17 cellular contexts compared by ENCODE assay signal in the genomic region with DNA sequence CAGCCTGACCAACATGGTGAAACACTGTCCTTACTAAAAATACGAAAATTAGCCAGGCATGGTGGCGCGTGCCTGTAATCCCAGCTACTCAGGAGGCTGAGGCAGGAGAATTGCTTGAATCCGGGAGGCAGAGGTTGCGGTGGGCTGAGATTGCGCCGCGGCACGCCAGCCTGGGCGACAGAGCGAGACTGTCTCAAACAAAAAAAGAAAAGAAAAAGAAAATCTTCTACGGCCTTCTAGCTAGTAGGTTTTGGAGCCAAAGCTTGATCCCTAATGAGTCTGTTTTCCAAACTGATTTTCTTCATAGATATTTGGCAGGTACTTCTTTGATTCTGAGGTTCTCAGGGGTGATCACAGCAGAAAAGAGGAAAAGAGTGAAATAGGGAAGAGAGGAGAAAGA.
A peak's percentile ranks its signal among the peaks of the same experiment; 100 is the strongest.
DNase-seq lines count a peak whose midpoint lies in the region; ATAC-seq and TF ChIP-seq lines count a peak whose summit lies in the region.
"Had no signal": no experiment of that assay in that cellular context is flagged by ENCODE, and none has a peak within 500 bp of the region (broad histone marks: within the 10 kb centered on the region; RNA-seq: fewer than 3 reads in every experiment).

No MANE protein-coding gene starts in this region.

- TF ChIP-seq RAD21 in IMR-90 (IDR thresholded peaks at IDR 0.05; ENCODE audit: low read length), result no peak

- TF ChIP-seq CTCF in IMR-90 (conservative IDR thresholded peaks at IDR 0.05; ENCODE audit: low read depth, low read length) (no peak), fibroblast of mammary gland (conservative IDR thresholded peaks at IDR 0.05; ENCODE audit: control insufficient read depth, insufficient read depth, low read depth, low read length) (no peak), neural progenitor cell (IDR thresholded peaks at IDR 0.05) (no peak), testis (IDR thresholded peaks at IDR 0.05) (no peak)

- TF ChIP-seq POLR2A in IMR-90 (IDR thresholded peaks at IDR 0.05; ENCODE audit: low read depth, low read length) (no peak), testis (IDR thresholded peaks at IDR 0.05) (no peak)

- intact Hi-C loops in IMR-90 (cut with micrococcal nuclease) (no loop called here), testis (cut with DNase I; ENCODE audit: low total_unique reads) (no loop called here)

- H4K20me1 ChIP-seq in IMR-90 (ENCODE audit: insufficient read depth, low read length) (peaks cover 14% of the 10 kb centered on the region; the same call in 1 of the 2 replicates), neural progenitor cell (ENCODE audit: low read depth) (no peaks in the 10 kb centered on the region)

- H3K4me3 Mint-ChIP-seq in neural progenitor cell, result no peak overlapping the region
- H3K4me3 Mint-ChIP-seq in T-helper 2 cell treated with Interferon-gamma antibody and Interleukin-4, amounts not matched to agents 5 μg/mL and 100 μg/mL, for 36 hours, result no peak overlapping the region
- H3K4me3 Mint-ChIP-seq: activated CD8-positive, alpha-beta memory T cell treated with anti-CD3 and anti-CD28 coated beads, Interleukin-2, amount 10 ng/mL, durations not matched to agents 7 days and 5 days; CD4-positive, alpha-beta memory T cell had no signal

- no peaks in the 10 kb centered on the region for H3F3A ChIP-seq in neural progenitor cell (ENCODE audit: low read depth)

- no peak overlapping the region for H2BK20ac ChIP-seq in IMR-90 (ENCODE audit: low read depth, low read length)

- H3K18ac ChIP-seq in IMR-90 (ENCODE audit: low read depth, low read length), result no peak overlapping the region

- peaks cover 29% of the 10 kb centered on the region for H3K4me1 ChIP-seq in ACC112 (ENCODE audit: control insufficient read depth, insufficient read depth, low read length, unreplicated experiment)
- H3K4me1 ChIP-seq in IMR-90 (ENCODE audit: control insufficient read depth, insufficient read depth, low read length), result peaks cover 27% of the 10 kb centered on the region
- H3K4me1 ChIP-seq in neural progenitor cell, result peaks cover 10% of the 10 kb centered on the region
- H3K4me1 ChIP-seq in SJCRH30, result peaks cover 8% of the 10 kb centered on the region; the same call in 1 of the 2 replicates
- peaks cover 19% of the 10 kb centered on the region for H3K4me1 ChIP-seq in testis

- H3K9me3 ChIP-seq in IMR-90 (ENCODE audit: control insufficient read depth, insufficient read depth, low read length) (peaks cover 8% of the 10 kb centered on the region), neural progenitor cell (ENCODE audit: low read depth) (no peaks in the 10 kb centered on the region), SJCRH30 (replicated peaks) (peaks cover 3% of the 10 kb centered on the region; the same call in 1 of the 2 replicates), testis (no peaks in the 10 kb centered on the region)
- H3K9me3 ChIP-seq: thyroid gland had no signal

- peaks cover 44 to 76% of the 10 kb centered on the region in 2 experiments for H3K79me1 ChIP-seq in IMR-90 (ENCODE audit: low read depth in 1 of 2, low read length in 2 of 2)

- H3K27ac Mint-ChIP-seq in neural progenitor cell, result peak overlapping the region; percentile 18
- no peak overlapping the region for H3K27ac Mint-ChIP-seq in T-helper 2 cell treated with Interferon-gamma antibody and Interleukin-4, amounts not matched to agents 5 μg/mL and 100 μg/mL, for 36 hours
- H3K27ac Mint-ChIP-seq: activated CD8-positive, alpha-beta memory T cell treated with anti-CD3 and anti-CD28 coated beads, Interleukin-2, amount 10 ng/mL, durations not matched to agents 7 days and 5 days; CD4-positive, alpha-beta memory T cell had no signal

- peak overlapping the region in 1 of 2 experiments; percentile 37; a peak in 1 of 4 replicates for H4K8ac ChIP-seq in IMR-90 (ENCODE audit: low read depth in 2 of 2, low read length in 2 of 2)

- H3K27me3 Mint-ChIP-seq in neural progenitor cell (ENCODE audit: insufficient read depth, low read depth), result peaks cover 6% of the 10 kb centered on the region
- no peaks in the 10 kb centered on the region for H3K27me3 Mint-ChIP-seq in T-helper 2 cell treated with Interferon-gamma antibody and Interleukin-4, amounts not matched to agents 5 μg/mL and 100 μg/mL, for 36 hours (ENCODE audit: low read depth)
- H3K27me3 Mint-ChIP-seq: activated CD8-positive, alpha-beta memory T cell treated with anti-CD3 and anti-CD28 coated beads, Interleukin-2, amount 10 ng/mL, durations not matched to agents 7 days and 5 days had no signal

- peaks cover 44% of the 10 kb centered on the region for H3K4me1 Mint-ChIP-seq in neural progenitor cell
- H3K4me1 Mint-ChIP-seq in T-helper 2 cell treated with Interferon-gamma antibody and Interleukin-4, amounts not matched to agents 5 μg/mL and 100 μg/mL, for 36 hours (ENCODE audit: low read depth), result peaks cover 11% of the 10 kb centered on the region

- CTCF ChIA-PET in IMR-90 (lab: Yijun Ruan, JAX), result no interaction called here

- H3K14ac ChIP-seq in IMR-90 (replicated peaks; ENCODE audit: low read depth, low read length), result no peak overlapping the region

- H3K23ac ChIP-seq in IMR-90 (ENCODE audit: low read depth, low read length), result no peak overlapping the region

- H3K9ac ChIP-seq in IMR-90 (ENCODE audit: low read depth, low read length) (peak overlapping the region; percentile 61; the same call in 1 of the 2 replicates), neural progenitor cell (no peak overlapping the region)

- POLR2A ChIA-PET in IMR-90 (lab: Charles Lee; ENCODE audit: unreplicated experiment), result interaction anchor here (0.7 kb wide), 1 partner anchor 395 kb away, joined by 4 read pairs; no protein-coding TSS in a partner anchor

- no peak overlapping the region for H2AK5ac ChIP-seq in IMR-90 (ENCODE audit: low read depth, low read length)

- H2AFZ ChIP-seq in ACC112 (ENCODE audit: low read length, unreplicated experiment) (peak overlapping the region; percentile 34), IMR-90 (replicated peaks; ENCODE audit: low read length, poor library complexity) (no peak overlapping the region), neural progenitor cell (replicated peaks) (no peak overlapping the region)

- no peak overlapping the region for H2BK15ac ChIP-seq in IMR-90 (ENCODE audit: low read depth, low read length)

- H3K79me2 ChIP-seq in ACC112 (ENCODE audit: control insufficient read depth, insufficient read depth, low read length, unreplicated experiment), result no peaks in the 10 kb centered on the region
- no peaks in the 10 kb centered on the region for H3K79me2 ChIP-seq in neural progenitor cell (ENCODE audit: low read depth)

- H3K56ac ChIP-seq in IMR-90 (ENCODE audit: extremely low read depth, insufficient read depth, low read length), result no peak overlapping the region

- peaks cover 13% of the 10 kb centered on the region; the same call in 1 of the 2 replicates for H3K9me1 ChIP-seq in IMR-90 (ENCODE audit: insufficient read depth, low read length)

- H3K9me3 Mint-ChIP-seq in neural progenitor cell, result peaks cover 9% of the 10 kb centered on the region
- peaks cover 12% of the 10 kb centered on the region for H3K9me3 Mint-ChIP-seq in T-helper 2 cell treated with Interferon-gamma antibody and Interleukin-4, amounts not matched to agents 5 μg/mL and 100 μg/mL, for 36 hours

- no peak for ATAC-seq in IMR-90 (ENCODE audit: low read depth)
- ATAC-seq: activated CD8-positive, alpha-beta memory T cell treated with anti-CD3 and anti-CD28 coated beads, Interleukin-2, amount 10 ng/mL, durations not matched to agents 7 days and 5 days had no signal

- H3K36me3 Mint-ChIP-seq in neural progenitor cell, result peaks cover 8% of the 10 kb centered on the region
- peaks cover 5% of the 10 kb centered on the region for H3K36me3 Mint-ChIP-seq in T-helper 2 cell treated with Interferon-gamma antibody and Interleukin-4, amounts not matched to agents 5 μg/mL and 100 μg/mL, for 36 hours (ENCODE audit: low read depth)
- H3K36me3 Mint-ChIP-seq: activated CD8-positive, alpha-beta memory T cell treated with anti-CD3 and anti-CD28 coated beads, Interleukin-2, amount 10 ng/mL, durations not matched to agents 7 days and 5 days; CD4-positive, alpha-beta memory T cell had no signal

- in situ Hi-C loops in IMR-90 (cut with MboI; ENCODE audit: low sequenced_read_pairs), result no loop called here

- H3K4ac ChIP-seq in IMR-90 (ENCODE audit: low read depth, low read length), result peak overlapping the region; percentile 54; the same call in 1 of the 2 replicates

- BruUV-seq in IMR-90 (replicated peaks; lab: Mats Ljungman, UMichigan), result no TSS peak

- peak overlapping the region; percentile 20; the same call in 1 of the 2 replicates for H4K91ac ChIP-seq in IMR-90 (ENCODE audit: insufficient read depth, low read depth, low read length)

- H3K27ac ChIP-seq in ACC112 (ENCODE audit: low read depth, low read length) (no peak overlapping the region), IMR-90 (ENCODE audit: insufficient read depth, low read length) (peak overlapping the region; percentile 56; the same call in 1 of the 2 replicates), neural progenitor cell (no peak overlapping the region), SJCRH30 (no peak overlapping the region), testis (peak overlapping the region in 1 of 2 donors; percentile 73)
- H3K27ac ChIP-seq: thyroid gland had no signal

- H3K36me3 ChIP-seq in ACC112 (ENCODE audit: insufficient read depth, low read length) (no peaks in the 10 kb centered on the region; the same call in 1 of the 2 replicates), IMR-90 (ENCODE audit: control insufficient read depth, insufficient read depth, low read length) (peaks cover 5% of the 10 kb centered on the region; the same call in 1 of the 2 replicates), neural progenitor cell (no peaks in the 10 kb centered on the region), SJCRH30 (no peaks in the 10 kb centered on the region), testis (ENCODE audit: low read depth, missing control alignments) (no peaks in the 10 kb centered on the region)
- H3K36me3 ChIP-seq: thyroid gland had no signal

- H4K5ac ChIP-seq in IMR-90 (ENCODE audit: low read depth, low read length), result peak overlapping the region; percentile 24; the same call in 1 of the 2 replicates

- H2BK120ac ChIP-seq in IMR-90 (ENCODE audit: low read depth, low read length), result no peak overlapping the region

- H2AK9ac ChIP-seq in IMR-90 (replicated peaks; ENCODE audit: low read depth, low read length, poor library complexity), result no peak overlapping the region

- dilution Hi-C loops in IMR-90 (cut with HindIII; ENCODE audit: low sequenced_read_pairs, unreplicated experiment), result no loop called here

- peak overlapping the region; percentile 60 for H3K4me2 ChIP-seq in IMR-90 (ENCODE audit: low read depth, low read length)
- H3K4me2 ChIP-seq in neural progenitor cell, result no peak overlapping the region

- 98% methylated on average over 5 of the region's 12 CpGs; no CpG with 5 or more reads in 1 of the 2 experiments for WGBS in IMR-90 (ENCODE audit: extremely low coverage in 2 of 2, insufficient read length in 1 of 2), 2 experiments
- 31 to 56% methylated on average over 12 of the region's 12 CpGs for WGBS in testis, 2 donors

- no peak overlapping the region for H3K4me3 ChIP-seq in ACC112 (ENCODE audit: low read depth, low read length)
- H3K4me3 ChIP-seq in IMR-90 (ENCODE audit: insufficient read depth, low read depth, low read length), result no peak overlapping the region
- peak overlapping the region; percentile 24 for H3K4me3 ChIP-seq in fibroblast of mammary gland (ENCODE audit: control insufficient read depth, low read depth, low read length)
- H3K4me3 ChIP-seq in neural progenitor cell, result no peak overlapping the region
- no peak overlapping the region for H3K4me3 ChIP-seq in SJCRH30
- H3K4me3 ChIP-seq in testis, result peak overlapping the region in 1 of 2 donors; percentile 3
- H3K4me3 ChIP-seq: thyroid gland had no signal

- H2BK5ac ChIP-seq in IMR-90 (ENCODE audit: low read depth, low read length, poor library complexity, severe bottlenecking), result no peak overlapping the region

- no peak for DNase-seq in IMR-90
- DNase-seq in fibroblast of mammary gland (ENCODE audit: low read depth), result no peak
- DNase-seq in neural progenitor cell (ENCODE audit: low spot score), result no peak
- no peak for DNase-seq in SJCRH30
- no peak for DNase-seq in T-helper 2 cell treated with Interferon-gamma antibody and Interleukin-4, amounts not matched to agents 5 μg/mL and 100 μg/mL, for 36 hours (ENCODE audit: low spot score)
- no peak for DNase-seq in GM19238 (ENCODE audit: insufficient read length, low spot score)
- DNase-seq in testis, result no peak
- DNase-seq: activated CD4-positive, alpha-beta T cell treated with anti-CD3 and anti-CD28 coated beads for 1 hour; activated CD8-positive, alpha-beta memory T cell treated with anti-CD3 and anti-CD28 coated beads, Interleukin-2, amount 10 ng/mL, durations not matched to agents 7 days and 5 days; CD4-positive, alpha-beta memory T cell; cortex of kidney; DMS79; NCI-H1436 treated with DMSO at 0.1 percent for 48 hours; NCI-H2227 treated with DMSO at 0.1 percent for 48 hours; T1000 had no signal

- H3K27me3 ChIP-seq in ACC112 (ENCODE audit: insufficient read depth, low read length), result no peaks in the 10 kb centered on the region
- no peaks in the 10 kb centered on the region for H3K27me3 ChIP-seq in IMR-90 (ENCODE audit: control insufficient read depth, insufficient read depth, low read length)
- H3K27me3 ChIP-seq in neural progenitor cell, result no peaks in the 10 kb centered on the region
- no peaks in the 10 kb centered on the region for H3K27me3 ChIP-seq in SJCRH30
- no peaks in the 10 kb centered on the region for H3K27me3 ChIP-seq in testis
- H3K27me3 ChIP-seq: thyroid gland had no signal
